In genomic region chr1:230287674-230288315, GRCh38 we compare ENCODE assay signal across 1 cellular context.
TF ChIP-seq lines count a peak whose summit lies in the region.

No MANE protein-coding gene starts in this region.

TF ChIP-seq in H1, 55 proteins besides CTCF, POLR2A, EP300 and RAD21 (continued from another document):
- TF ChIP-seq CHD7 (IDR thresholded peaks at IDR 0.05; ENCODE audit: insufficient replicate concordance, low read length) (no peak), USF2 (IDR thresholded peaks at IDR 0.05; ENCODE audit: low read length) (no peak), CHD2 (IDR thresholded peaks at IDR 0.05; ENCODE audit: low read length) (no peak), BCL11A (IDR thresholded peaks at IDR 0.05; ENCODE audit: low read depth in 2 of 2, low read length in 2 of 2) (no peak), MAX (IDR thresholded peaks at IDR 0.05) (no peak), SAP30 (IDR thresholded peaks at IDR 0.05; ENCODE audit: insufficient read depth, insufficient replicate concordance, low read length) (no peak), ASH2L (IDR thresholded peaks at IDR 0.05; ENCODE audit: low read length) (no peak), RNF2 (IDR thresholded peaks at IDR 0.05; ENCODE audit: borderline replicate concordance, low read depth, low read length, missing control alignments, poor library complexity, severe bottlenecking) (no peak), BACH1 (IDR thresholded peaks at IDR 0.05; ENCODE audit: low read length) (no peak)
